Comparison of ENCODE assay signal across 12 cellular contexts in genomic region chr14:54425068-54425467, GRCh38.
"Had no signal": no experiment of that assay in that cellular context is flagged by ENCODE, and none has a peak within 500 bp of the region (broad histone marks: within the 10 kb centered on the region; RNA-seq: fewer than 3 reads in every experiment).

No MANE protein-coding gene starts in this region.

- H3K27me3 Mint-ChIP-seq: naive thymus-derived CD8-positive, alpha-beta T cell had no signal

- H3K4me3 ChIP-seq: heart left ventricle, stomach, thoracic aorta, transverse colon had no signal

- DNase-seq: foreskin melanocyte; heart left ventricle; hippocampal formation; naive thymus-derived CD8-positive, alpha-beta T cell; posterior cingulate gyrus; small intestine; stimulated activated CD4-positive, alpha-beta T cell treated with anti-CD3 and anti-CD28 coated beads, Interleukin-2, amount 100 ng/mL, for 48 hours; stomach; substantia nigra; transverse colon had no signal

- ATAC-seq: heart left ventricle; naive thymus-derived CD8-positive, alpha-beta T cell had no signal

- H3K27me3 ChIP-seq: heart left ventricle, neutrophil, stomach, transverse colon had no signal

- H3K4me3 Mint-ChIP-seq: naive thymus-derived CD8-positive, alpha-beta T cell had no signal

- H3K9me3 ChIP-seq: heart left ventricle, neutrophil, stomach, thoracic aorta, transverse colon had no signal

- H3K9me3 Mint-ChIP-seq: naive thymus-derived CD8-positive, alpha-beta T cell had no signal

- H3K27ac ChIP-seq: heart left ventricle, neutrophil, stomach, thoracic aorta, transverse colon had no signal
